ENCODE assay signal across 19 cellular contexts in the genomic region with DNA sequence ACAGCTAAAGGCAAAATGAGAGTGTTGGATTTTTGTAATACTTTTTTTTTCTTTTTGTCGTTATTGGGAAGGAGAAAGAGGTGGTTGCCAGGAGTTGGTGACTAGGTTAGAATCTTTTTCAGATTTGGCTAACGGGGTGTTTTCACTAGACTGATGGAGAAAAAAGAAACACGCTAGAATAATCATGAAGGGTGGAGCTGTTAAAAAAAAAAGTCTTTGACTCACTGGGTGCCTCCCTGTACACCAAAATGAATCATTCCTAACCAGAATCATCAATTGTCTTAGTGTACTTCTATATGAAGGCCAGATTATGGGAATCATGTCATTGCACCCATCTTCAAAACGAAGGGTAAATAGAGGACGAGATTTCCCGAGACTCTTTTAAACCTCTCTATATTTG. TPM values are rescaled to one million over a fixed set of nuclear protein-coding genes. Genes with fewer than 3 reads are reported as not detected.
DNase-seq lines count a peak whose midpoint lies in the region; ATAC-seq, FAIRE-seq and TF ChIP-seq lines count a peak whose summit lies in the region.
"Had no signal": no experiment of that assay in that cellular context is flagged by ENCODE, and none has a peak within 500 bp of the region (broad histone marks: within the 10 kb centered on the region; RNA-seq: fewer than 3 reads in every experiment).

No MANE protein-coding gene starts in this region.

- WGBS in GM23248 (ENCODE audit: low coverage in 1 of 2, low lambda C conversion rate in 2 of 2, missing lambda C conversion rate in 2 of 2), 2 experiments, result 8 to 10% methylated on average over 6 of the region's 6 CpGs
- WGBS in suprapubic skin, result 65% methylated on average over 6 of the region's 6 CpGs
- 31% methylated on average over 6 of the region's 6 CpGs for WGBS in HepG2 (ENCODE audit: low lambda C conversion rate)

- no peak overlapping the region for H2AFZ ChIP-seq in GM23248
- no peak overlapping the region for H2AFZ ChIP-seq in fibroblast of lung (ENCODE audit: low read length)
- H2AFZ ChIP-seq in HepG2 (ENCODE audit: low read length), result no peak overlapping the region

- POLR2A ChIA-PET in Caco-2 (lab: Charles Lee), result no interaction called here
- POLR2A ChIA-PET in HepG2 (lab: Yijun Ruan, JAX), result no interaction called here

- ATAC-seq in HG03159 (IDR thresholded peaks at IDR 0.05; ENCODE audit: unreplicated experiment), result no peak
- no peak for ATAC-seq in HepG2
- ATAC-seq: mucosa of descending colon, right cardiac atrium had no signal

- H3K36me3 ChIP-seq in GM23248 (ENCODE audit: low read depth), result peaks cover 68% of the 10 kb centered on the region
- peaks cover 7% of the 10 kb centered on the region for H3K36me3 ChIP-seq in fibroblast of lung (ENCODE audit: control insufficient read depth, insufficient read depth, low read length)
- H3K36me3 ChIP-seq in suprapubic skin, result no peaks in the 10 kb centered on the region
- H3K36me3 ChIP-seq in Caco-2 (ENCODE audit: control insufficient read depth, insufficient read depth, low read length), result no peaks in the 10 kb centered on the region
- H3K36me3 ChIP-seq in HepG2 (replicated peaks in 1 of 2; ENCODE audit: control insufficient read depth in 1 of 2, insufficient read depth in 2 of 2, low read length in 2 of 2), result no peaks in the 10 kb centered on the region

- peaks cover 27% of the 10 kb centered on the region for H3K27me3 Mint-ChIP-seq in Caco-2 (ENCODE audit: insufficient read depth, unreplicated experiment)

- peak overlapping the region; percentile 93 for H3K9ac ChIP-seq in GM23248
- H3K9ac ChIP-seq in fibroblast of lung (ENCODE audit: insufficient read depth, low read length), result no peak overlapping the region
- H3K9ac ChIP-seq in HepG2 (ENCODE audit: insufficient read depth, low read depth, low read length), result no peak overlapping the region
- H3K9ac ChIP-seq: KMS-11 had no signal

- H3K4me1 Mint-ChIP-seq in Caco-2 (ENCODE audit: low read depth, unreplicated experiment), result no peaks in the 10 kb centered on the region

- TF ChIP-seq POLR2A in suprapubic skin (IDR thresholded peaks at IDR 0.05) (no peak), HepG2 (IDR thresholded peaks at IDR 0.05; ENCODE audit: insufficient read depth in 1 of 2, low read depth in 2 of 2, low read length in 2 of 2) (no peak)

- H3K9me3 ChIP-seq in GM23248 (ENCODE audit: low read depth), result no peaks in the 10 kb centered on the region
- H3K9me3 ChIP-seq in fibroblast of lung (ENCODE audit: control insufficient read depth, insufficient read depth, low read depth, low read length), result no peaks in the 10 kb centered on the region
- no peaks in the 10 kb centered on the region for H3K9me3 ChIP-seq in suprapubic skin
- no peaks in the 10 kb centered on the region for H3K9me3 ChIP-seq in Caco-2
- H3K9me3 ChIP-seq in HepG2 (ENCODE audit: low read length), result no peaks in the 10 kb centered on the region
- H3K9me3 ChIP-seq: mucosa of descending colon had no signal

- H3K4me3 Mint-ChIP-seq in Caco-2 (ENCODE audit: unreplicated experiment), result no peak overlapping the region

- peak overlapping the region; percentile 99 for H3K4me3 ChIP-seq in GM23248
- no peak overlapping the region for H3K4me3 ChIP-seq in fibroblast of lung (replicated peaks in 1 of 4; ENCODE audit: control extremely low read depth in 1 of 4, insufficient read depth in 1 of 4, low read depth in 3 of 4, low read length in 4 of 4)
- H3K4me3 ChIP-seq in suprapubic skin, result no peak overlapping the region
- no peak overlapping the region for H3K4me3 ChIP-seq in Caco-2 (ENCODE audit: low read depth, low read length)
- H3K4me3 ChIP-seq in HepG2 (replicated peaks in 1 of 3; ENCODE audit: insufficient read depth in 1 of 3, low read depth in 2 of 3, low read length in 3 of 3), result no peak overlapping the region
- H3K4me3 ChIP-seq: mucosa of descending colon had no signal

- BruUV-seq in Caco-2 (replicated peaks; lab: Mats Ljungman, UMichigan), result no TSS peak
- BruUV-seq in HepG2 (replicated peaks; lab: Mats Ljungman, UMichigan), result no TSS peak

- no peaks in the 10 kb centered on the region for H3K36me3 Mint-ChIP-seq in Caco-2 (ENCODE audit: insufficient read depth, unreplicated experiment)

- H3K4me1 ChIP-seq in GM23248 (ENCODE audit: insufficient read depth) (peaks cover 67% of the 10 kb centered on the region), fibroblast of lung (ENCODE audit: control insufficient read depth, extremely low read depth, insufficient read depth, low read length) (peaks cover 24% of the 10 kb centered on the region), suprapubic skin (peaks cover 13% of the 10 kb centered on the region), Caco-2 (no peaks in the 10 kb centered on the region), HepG2 (ENCODE audit: insufficient read depth, low read length) (no peaks in the 10 kb centered on the region)

- H3K27me3 ChIP-seq in GM23248 (replicated peaks; ENCODE audit: insufficient read depth) (no peaks in the 10 kb centered on the region), fibroblast of lung (ENCODE audit: control insufficient read depth, insufficient read depth, low read length) (no peaks in the 10 kb centered on the region), suprapubic skin (peaks cover 35% of the 10 kb centered on the region), Caco-2 (replicated peaks; ENCODE audit: control insufficient read depth, insufficient read depth, low read length) (peaks cover 2% of the 10 kb centered on the region), HepG2 (ENCODE audit: control insufficient read depth in 1 of 2, insufficient read depth in 2 of 2, low read length in 2 of 2) (no peaks in the 10 kb centered on the region)

- no peak for TF ChIP-seq RAD21 in HepG2 (CRISPR knock-in tag; IDR thresholded peaks at IDR 0.05)

- H4K20me1 ChIP-seq in GM23248 (ENCODE audit: insufficient read depth), result no peaks in the 10 kb centered on the region; the same call in 1 of the 2 replicates
- H4K20me1 ChIP-seq in fibroblast of lung (ENCODE audit: control insufficient read depth, extremely low read depth, insufficient read depth, low read length), result no peaks in the 10 kb centered on the region
- no peaks in the 10 kb centered on the region for H4K20me1 ChIP-seq in HepG2 (ENCODE audit: insufficient read depth, low read length)

- H3K4me2 ChIP-seq in GM23248 (ENCODE audit: unreplicated experiment) (peak overlapping the region; percentile 100), fibroblast of lung (ENCODE audit: extremely low read depth, insufficient read depth, low read length) (peak overlapping the region; percentile 86), HepG2 (ENCODE audit: low read depth, low read length) (no peak overlapping the region)
- H3K4me2 ChIP-seq: KMS-11 had no signal

- TF ChIP-seq EP300 in suprapubic skin (IDR thresholded peaks at IDR 0.05), result no peak
- TF ChIP-seq EP300 in HepG2 (IDR thresholded peaks at IDR 0.05; ENCODE audit: low read depth in 2 of 2, low read length in 2 of 2), result no peak
- TF ChIP-seq EP300 in HepG2 (CRISPR knock-in tag; IDR thresholded peaks at IDR 0.05; ENCODE audit: borderline replicate concordance), result no peak

- H3F3A ChIP-seq in GM23248 (ENCODE audit: insufficient read depth), result peaks cover 97% of the 10 kb centered on the region

- H3K79me2 ChIP-seq in GM23248 (ENCODE audit: insufficient read depth), result peaks cover 100% of the 10 kb centered on the region
- peaks cover 97% of the 10 kb centered on the region for H3K79me2 ChIP-seq in fibroblast of lung (ENCODE audit: control insufficient read depth, insufficient read depth, low read length)
- no peaks in the 10 kb centered on the region for H3K79me2 ChIP-seq in HepG2 (ENCODE audit: insufficient read depth, low read length)

- in situ Hi-C loops in GM23248 (cut with MboI), result no loop called here
- in situ Hi-C loops in HepG2 (cut with HindIII; ENCODE audit: extremely low pct_ligation_motif_present, low pct_unique_long_range_greater_than_20kb), result no loop called here

- intact Hi-C loops in Caco-2 (cut with micrococcal nuclease; ENCODE audit: unreplicated experiment), result no loop called here
- intact Hi-C loops in HepG2 (cut with micrococcal nuclease; ENCODE audit: unreplicated experiment), result loop anchor here (5.0 to 10.0 kb wide), 2 partner anchors 229 to 404 kb away; no protein-coding TSS in a partner anchor

- TF ChIP-seq CTCF in fibroblast of lung (conservative IDR thresholded peaks at IDR 0.05 in 1 of 2, IDR thresholded peaks at IDR 0.05 in 1 of 2; ENCODE audit: low read depth in 1 of 2, low read length in 2 of 2) (no peak), suprapubic skin (IDR thresholded peaks at IDR 0.05) (no peak), Caco-2 (IDR thresholded peaks at IDR 0.05; ENCODE audit: insufficient read depth in 1 of 2, low read depth in 1 of 2, low read length in 1 of 2, severe bottlenecking in 1 of 2, unreplicated experiment in 1 of 2) (no peak), HepG2 (CRISPR knock-in tag; IDR thresholded peaks at IDR 0.05) (no peak)

- CTCF ChIA-PET in Caco-2 (lab: Charles Lee) (no interaction called here), HepG2 (lab: Yijun Ruan, JAX; ENCODE audit: low intra/inter-chr PET ratio, low total read pairs) (no interaction called here)

- no peak for FAIRE-seq in HepG2 (lab: Jason Lieb, UNC)
- FAIRE-seq: D721Med had no signal

- DNase-seq in GM23248 (peak; percentile 87), amniotic epithelial cell (ENCODE audit: low read depth) (peak; percentile 61), fibroblast of lung (ENCODE audit: low read depth in 2 of 2) (peak; percentile 52 to 81), suprapubic skin (ENCODE audit: low spot score in 2 of 2) (no peak), hippocampal formation (lab: John Stamatoyannopoulos, UW) (no peak), Caco-2 (no peak), HepG2 (ENCODE audit: low spot score) (no peak)
- DNase-seq: activated CD4-positive, alpha-beta T cell treated with anti-CD3 and anti-CD28 coated beads for 48 hours; activated CD8-positive, alpha-beta memory T cell treated with anti-CD3 and anti-CD28 coated beads, Interleukin-2, amount 50 U/mL, for 4 hours; activated naive CD4-positive, alpha-beta T cell; effector CD8-positive, alpha-beta T cell; GOT3; mucosa of descending colon; NCI-H1105; OCI-M1; right cardiac atrium had no signal

- H3K27ac ChIP-seq in GM23248, result peak overlapping the region; percentile 93
- H3K27ac ChIP-seq in fibroblast of lung (ENCODE audit: insufficient read depth, low read length), result peak overlapping the region; percentile 24
- H3K27ac ChIP-seq in suprapubic skin, result peak overlapping the region; percentile 16
- no peak overlapping the region for H3K27ac ChIP-seq in HepG2 (ENCODE audit: extremely low read length, insufficient read depth, low read length)
- H3K27ac ChIP-seq: KMS-11 had no signal

- no peak overlapping the region for H3K27ac Mint-ChIP-seq in Caco-2 (ENCODE audit: unreplicated experiment)

- H3K9me3 Mint-ChIP-seq in Caco-2 (ENCODE audit: unreplicated experiment), result no peaks in the 10 kb centered on the region

- H3K9me2 ChIP-seq in GM23248 (ENCODE audit: insufficient read depth), result no peaks in the 10 kb centered on the region

RNA-seq across cellular contexts. Expression of gene BLID, which starts 12.6 kb away (rescaled TPM):
- total RNA-seq in GM23248 (2014; rRNA removed; shearing (Covaris generic)), result 4.1 and 7.1 TPM in 2 replicates
- polyA plus RNA-seq in GM23248 (2016; fragmentation: Nextera tagmentation; extraction: Ambion mirVana), result 0.84 and 2.9 TPM in 2 replicates
- total RNA-seq in fibroblast of lung, result 3.6 and 7.9 TPM in 2 replicates
- polyA plus RNA-seq in fibroblast of lung, result 0.09 and 0.32 TPM in 2 replicates
- polyA plus RNA-seq in fibroblast of lung (2012), result 0.16 TPM in 1 of 2 replicates, not detected in the other
- not detected in 2 replicates for polyA minus RNA-seq in fibroblast of lung (ENCODE audit: low replicate concordance)
- total RNA-seq in suprapubic skin, result not detected
- total RNA-seq in Caco-2 (2022), result not detected in 2 replicates
- total RNA-seq in HepG2 (2016; rRNA removed; fragmentation: Illumina TruSeq; extraction: Trizol), result not detected in 2 replicates
- total RNA-seq in HepG2 (2016; cell fraction: cytosol; rRNA removed; fragmentation: Illumina TruSeq; extraction: Trizol; ENCODE audit: low read depth), result not detected in 2 replicates
- not detected in 2 replicates for total RNA-seq in HepG2 (2016; cell fraction: insoluble cytoplasmic fraction; rRNA removed; fragmentation: Illumina TruSeq; extraction: Trizol)
- not detected in 2 replicates for total RNA-seq in HepG2 (2016; cell fraction: membrane; rRNA removed; fragmentation: Illumina TruSeq; extraction: Trizol)
- total RNA-seq in HepG2 (2016; cell fraction: nucleus; rRNA removed; fragmentation: Illumina TruSeq; extraction: Trizol), result not detected in 2 replicates
- not detected in 2 replicates for polyA plus RNA-seq in HepG2 (2011; rRNA removed)
- polyA plus RNA-seq in HepG2 (2011; cell fraction: cytosol; rRNA removed), result not detected in 2 replicates
- not detected in 2 replicates for polyA plus RNA-seq in HepG2 (2011; cell fraction: nucleus; rRNA removed)
- polyA plus RNA-seq in HepG2 (2012), result not detected in 2 replicates
- not detected in 2 replicates for polyA plus RNA-seq in HepG2 (2016; cell fraction: cytosol; fragmentation: Illumina TruSeq; extraction: Trizol; ENCODE audit: low read depth)
- polyA plus RNA-seq in HepG2 (2016; cell fraction: insoluble cytoplasmic fraction; fragmentation: Illumina TruSeq; extraction: Trizol; ENCODE audit: low read depth), result not detected in 2 replicates
- not detected in 2 replicates for polyA plus RNA-seq in HepG2 (2016; cell fraction: membrane; fragmentation: Illumina TruSeq; extraction: Trizol; ENCODE audit: low read depth)
- polyA plus RNA-seq in HepG2 (2016; cell fraction: nucleus; fragmentation: Illumina TruSeq; extraction: Trizol; ENCODE audit: insufficient read depth, low read depth), result not detected in 2 replicates
- polyA minus RNA-seq in HepG2 (2011; rRNA and poly(A)+ RNA removed; ENCODE audit: low replicate concordance), result 4.2 TPM in 1 of 2 replicates, not detected in the other
- polyA minus RNA-seq in HepG2 (2011; cell fraction: cytosol; rRNA and poly(A)+ RNA removed), result not detected in 2 replicates
- polyA minus RNA-seq in HepG2 (2011; cell fraction: nucleus; rRNA and poly(A)+ RNA removed), result not detected in 2 replicates

Comparison
In these comparisons a context has a peak if more than half of its experiments do, and no peak if none do; other contexts are left out.
1. DNase-seq: peak in GM23248 (single experiment), amniotic epithelial cell (single experiment) and fibroblast of lung (2 of 2); none in suprapubic skin (0 of 2), hippocampal formation (0 of 2), Caco-2 (0 of 2) and HepG2 (single experiment).